1 cellular context compared by ENCODE assay signal in genomic region chr4:165221999-165222994, GRCh38.
A peak's percentile ranks its signal among the peaks of the same experiment; 100 is the strongest.
TF ChIP-seq lines count a peak whose summit lies in the region.

No MANE protein-coding gene starts in this region.

TF ChIP-seq in endothelial cell of umbilical vein, 7 proteins besides CTCF, POLR2A, EP300 and RAD21:
- peak; percentile 57 for TF ChIP-seq POLR2AphosphoS5 (IDR thresholded peaks at IDR 0.05; ENCODE audit: insufficient read depth, low read depth, low read length)
- peak; percentile 57 for TF ChIP-seq FOS (IDR thresholded peaks at IDR 0.05; ENCODE audit: borderline replicate concordance, insufficient read depth, low read length)
- peak; percentile 15 for TF ChIP-seq GATA2 (IDR thresholded peaks at IDR 0.05; ENCODE audit: insufficient read depth, insufficient read length, low read depth, low read length)
- peak; percentile 76 for TF ChIP-seq JUN (IDR thresholded peaks at IDR 0.05; ENCODE audit: borderline replicate concordance, insufficient read depth, insufficient read length, low read depth)
